Comparison of ENCODE assay signal across 10 cellular contexts in the genomic region with DNA sequence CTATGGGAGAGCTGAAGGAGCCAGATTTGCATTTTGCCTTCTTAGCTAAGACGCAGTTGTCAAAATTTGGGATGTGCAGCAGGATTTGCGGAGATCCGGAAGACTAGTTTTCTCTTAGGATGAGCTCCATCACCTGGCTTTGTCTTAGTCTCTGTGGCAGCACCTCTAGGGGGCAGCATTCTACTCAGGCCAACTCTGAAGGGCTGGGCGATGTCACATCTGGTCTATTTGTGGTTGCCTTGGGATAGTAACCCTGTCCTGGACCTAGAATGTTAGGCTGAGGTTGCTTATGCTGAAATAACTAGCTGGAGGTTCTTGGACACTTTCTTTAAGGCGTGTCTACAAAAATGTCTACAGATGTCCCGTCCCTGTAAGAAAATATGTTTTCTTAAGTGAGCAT.
DNase-seq lines count a peak whose midpoint lies in the region; ATAC-seq, FAIRE-seq and TF ChIP-seq lines count a peak whose summit lies in the region.
"Had no signal": no experiment of that assay in that cellular context is flagged by ENCODE, and none has a peak within 500 bp of the region (broad histone marks: within the 10 kb centered on the region; RNA-seq: fewer than 3 reads in every experiment).

No MANE protein-coding gene starts in this region.

- H2AFZ ChIP-seq in OCI-LY7 (ENCODE audit: low read length), result no peak overlapping the region

- POLR2A ChIA-PET in OCI-LY7 (lab: Charles Lee), result no interaction called here

- no peaks in the 10 kb centered on the region for H3K9me3 Mint-ChIP-seq in glutamatergic neuron (ENCODE audit: unreplicated experiment)

- no peaks in the 10 kb centered on the region for H3K9me2 ChIP-seq in OCI-LY7 (ENCODE audit: insufficient read depth, low read length)

- no peak overlapping the region for H3K4me3 Mint-ChIP-seq in glutamatergic neuron (ENCODE audit: unreplicated experiment)

- H3K36me3 Mint-ChIP-seq in glutamatergic neuron (ENCODE audit: unreplicated experiment), result no peaks in the 10 kb centered on the region

- H3K27ac Mint-ChIP-seq in glutamatergic neuron (ENCODE audit: unreplicated experiment), result no peak overlapping the region

- H3K9me3 ChIP-seq in OCI-LY7 (ENCODE audit: low read length), result no peaks in the 10 kb centered on the region

- DNase-seq in AG09309 (ENCODE audit: low read depth) (no peak), OCI-LY7 (ENCODE audit: low spot score) (peak; percentile 3), glutamatergic neuron (peak; percentile 32), HTR-8/SVneo (ENCODE audit: insufficient read length, low spot score) (no peak), putamen (ENCODE audit: low spot score) (no peak), NOMO-1 treated with dmso at 0.1 percent for 144 hours (lab: John Stamatoyannopoulos, UW; ENCODE audit: unreplicated experiment) (no peak), Right ventricle myocardium inferior (ENCODE audit: missing footprints) (no peak)
- DNase-seq: Right ventricle myocardium superior had no signal

- FAIRE-seq in HTR-8/SVneo (lab: Jason Lieb, UNC), result no peak
- FAIRE-seq: islet of Langerhans had no signal

- no peak overlapping the region for H3K4me2 ChIP-seq in OCI-LY7 (ENCODE audit: low read length)

- no peak for ATAC-seq in Right ventricle myocardium inferior

- intact Hi-C loops in OCI-LY7 (cut with micrococcal nuclease; ENCODE audit: unreplicated experiment) (no loop called here), Right ventricle myocardium inferior (cut with DNase I) (no loop called here)

- H3K4me3 ChIP-seq in AG09309 (ENCODE audit: control insufficient read depth, low read depth, low read length) (no peak overlapping the region), OCI-LY7 (ENCODE audit: low read depth, low read length, poor library complexity, severe bottlenecking) (no peak overlapping the region)

- CTCF ChIA-PET in OCI-LY7 (lab: Charles Lee; ENCODE audit: unreplicated experiment), result interaction anchor here (1.0 kb wide), 1 partner anchor 31 kb away, joined by 3 read pairs; no protein-coding TSS in a partner anchor

- H3K36me3 ChIP-seq in OCI-LY7 (ENCODE audit: insufficient read depth, low read length), result no peaks in the 10 kb centered on the region

- H3K4me1 ChIP-seq in OCI-LY7 (ENCODE audit: insufficient read depth, low read length, poor library complexity, severe bottlenecking), result no peaks in the 10 kb centered on the region

- H4K20me1 ChIP-seq in OCI-LY7 (ENCODE audit: insufficient read depth, low read length), result no peaks in the 10 kb centered on the region

- H3K27me3 Mint-ChIP-seq in glutamatergic neuron (ENCODE audit: unreplicated experiment), result no peaks in the 10 kb centered on the region

- H3K27ac ChIP-seq in OCI-LY7 (ENCODE audit: low read depth, low read length, poor library complexity, severe bottlenecking), result no peak overlapping the region

- no TSS peak for BruUV-seq in OCI-LY7 (replicated peaks; lab: Mats Ljungman, UMichigan)

- TF ChIP-seq CTCF in AG09309 (IDR thresholded peaks at IDR 0.05; ENCODE audit: control insufficient read depth, insufficient read depth, low read depth, low read length, missing control alignments) (peak; percentile 59), GM12873 (IDR thresholded peaks at IDR 0.05; ENCODE audit: insufficient read depth, low read depth, low read length, missing control alignments) (peak; percentile 63), OCI-LY7 (conservative IDR thresholded peaks at IDR 0.05; ENCODE audit: low read length) (peak; percentile 72), glutamatergic neuron (IDR thresholded peaks at IDR 0.05; ENCODE audit: partially characterized antibody, unreplicated experiment) (peak; percentile 43)

- H3K79me2 ChIP-seq in OCI-LY7 (ENCODE audit: insufficient read depth, low read depth, low read length), result no peaks in the 10 kb centered on the region

- peaks cover 3% of the 10 kb centered on the region for H3K4me1 Mint-ChIP-seq in glutamatergic neuron (ENCODE audit: low read depth, unreplicated experiment)

Comparison
In these comparisons a context has a peak if more than half of its experiments do, and no peak if none do; other contexts are left out.
1. DNase-seq: peak in OCI-LY7 (single experiment) and glutamatergic neuron (single experiment); none in AG09309 (single experiment), HTR-8/SVneo (single experiment), putamen (single experiment), NOMO-1 treated with dmso at 0.1 percent for 144 hours (single experiment) and Right ventricle myocardium inferior (single experiment).
2. Peak in every context shown above with its lines, with median percentiles within 50 percentile points of each other: CTCF ChIP-seq.